ENCODE assay signal across 16 cellular contexts in the genomic region with DNA sequence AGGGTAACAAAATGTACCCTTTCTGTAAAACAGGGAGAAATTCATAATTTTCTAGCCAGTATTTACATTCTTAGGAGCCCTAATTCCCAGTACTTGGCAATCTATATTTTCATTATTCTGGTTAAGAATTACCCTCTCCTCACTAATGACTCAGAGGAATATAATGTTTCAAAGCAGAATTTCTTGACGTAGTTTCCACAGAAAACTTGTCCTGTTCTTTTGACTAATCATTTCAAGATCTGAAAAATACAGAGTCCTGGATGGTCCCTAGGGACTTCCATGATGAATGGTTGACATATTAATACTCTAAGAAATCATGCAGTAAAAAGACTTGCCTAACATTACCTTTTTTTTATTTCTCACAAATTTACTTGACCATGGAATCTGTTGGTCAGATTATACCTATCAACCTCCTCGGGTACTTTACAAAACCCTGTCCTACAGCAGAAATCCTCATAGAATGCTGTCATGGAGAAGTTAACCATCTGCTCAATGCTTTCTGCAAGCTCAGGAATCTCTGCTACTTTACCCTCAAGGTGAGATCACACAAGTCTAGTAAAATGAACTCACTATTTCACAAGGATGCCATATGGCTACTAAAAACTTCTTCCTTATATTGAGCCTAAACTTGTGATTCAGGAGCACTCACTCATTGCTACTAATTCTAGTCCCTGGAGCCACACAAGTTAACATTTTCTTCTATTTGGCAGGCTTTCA.
DNase-seq lines count a peak whose midpoint lies in the region; ATAC-seq, FAIRE-seq and TF ChIP-seq lines count a peak whose summit lies in the region.
"Had no signal": no experiment of that assay in that cellular context is flagged by ENCODE, and none has a peak within 500 bp of the region (broad histone marks: within the 10 kb centered on the region; RNA-seq: fewer than 3 reads in every experiment).

No MANE protein-coding gene starts in this region.

- TF ChIP-seq CTCF in AG10803 (conservative IDR thresholded peaks at IDR 0.05; ENCODE audit: low read length), result no peak
- TF ChIP-seq CTCF in bronchial epithelial cell (IDR thresholded peaks at IDR 0.05; ENCODE audit: insufficient read depth, low read length, severe bottlenecking), result no peak

- H3K27ac Mint-ChIP-seq in stimulated activated naive B cell treated with anti-CD40 and anti-IgM and Interleukin-4, amounts not matched to agents 10 μg/mL and 1 μg/mL and 100 μg/mL, for 72 hours, result no peak overlapping the region
- H3K27ac Mint-ChIP-seq: activated CD4-positive, alpha-beta T cell treated with anti-CD3 and anti-CD28 coated beads, Interleukin-2, amount 10 ng/mL, durations not matched to agents 24 days and 14 days; activated naive CD8-positive, alpha-beta T cell treated with anti-CD3 and anti-CD28 coated beads for 36 hours had no signal

- no peak for FAIRE-seq in bronchial epithelial cell (lab: Jason Lieb, UNC)
- FAIRE-seq: K562, kidney had no signal

- no peaks in the 10 kb centered on the region for H3K36me3 ChIP-seq in bronchial epithelial cell (ENCODE audit: control insufficient read depth, insufficient read depth, low read length)

- peaks cover 16 to 21% of the 10 kb centered on the region in 2 donors for H3K27me3 Mint-ChIP-seq in stimulated activated naive B cell treated with anti-CD40 and anti-IgM and Interleukin-4, amounts not matched to agents 10 μg/mL and 1 μg/mL and 100 μg/mL, for 72 hours
- H3K27me3 Mint-ChIP-seq: activated CD4-positive, alpha-beta T cell treated with anti-CD3 and anti-CD28 coated beads, Interleukin-2, amount 10 ng/mL, durations not matched to agents 24 days and 14 days had no signal

- peak; percentile 77 for DNase-seq in AG10803 (ENCODE audit: low read depth)
- peak; percentile 61 for DNase-seq in M059J (ENCODE audit: low read depth)
- DNase-seq in bronchial epithelial cell (ENCODE audit: low read depth), result peak; percentile 22
- DNase-seq in kidney tubule cell (ENCODE audit: low spot score), result peak; percentile 77
- no peak for DNase-seq in stimulated activated naive B cell treated with anti-CD40 and anti-IgM and Interleukin-4, amounts not matched to agents 10 μg/mL and 1 μg/mL and 100 μg/mL, for 72 hours
- DNase-seq in stimulated activated naive CD8-positive, alpha-beta T cell treated with anti-CD3 and anti-CD28 coated beads, Interleukin-15, Interleukin-2, amounts not matched to agents 100 U/mL and 50 U/mL, for 24 hours, result no peak
- DNase-seq: activated CD4-positive, alpha-beta T cell treated with anti-CD3 and anti-CD28 coated beads, Interleukin-2, amount 10 ng/mL, durations not matched to agents 24 days and 14 days; activated naive CD8-positive, alpha-beta T cell treated with anti-CD3 and anti-CD28 coated beads for 36 hours; GF-D8; kidney; NCI-H1105; SIG-M5 had no signal

- H3K36me3 Mint-ChIP-seq in stimulated activated naive B cell treated with anti-CD40 and anti-IgM and Interleukin-4, amounts not matched to agents 10 μg/mL and 1 μg/mL and 100 μg/mL, for 72 hours, result no peaks in the 10 kb centered on the region
- H3K36me3 Mint-ChIP-seq: activated naive CD8-positive, alpha-beta T cell treated with anti-CD3 and anti-CD28 coated beads for 36 hours had no signal

- H3K4me3 Mint-ChIP-seq in stimulated activated naive B cell treated with anti-CD40 and anti-IgM and Interleukin-4, amounts not matched to agents 10 μg/mL and 1 μg/mL and 100 μg/mL, for 72 hours, result no peak overlapping the region
- H3K4me3 Mint-ChIP-seq: activated CD4-positive, alpha-beta T cell treated with anti-CD3 and anti-CD28 coated beads, Interleukin-2, amount 10 ng/mL, durations not matched to agents 24 days and 14 days; activated naive CD8-positive, alpha-beta T cell treated with anti-CD3 and anti-CD28 coated beads for 36 hours had no signal

- H3K4me1 Mint-ChIP-seq in stimulated activated naive B cell treated with anti-CD40 and anti-IgM and Interleukin-4, amounts not matched to agents 10 μg/mL and 1 μg/mL and 100 μg/mL, for 72 hours, result peaks cover 3 to 5% of the 10 kb centered on the region in 2 donors
- H3K4me1 Mint-ChIP-seq: activated CD4-positive, alpha-beta T cell treated with anti-CD3 and anti-CD28 coated beads, Interleukin-2, amount 10 ng/mL, durations not matched to agents 24 days and 14 days; activated naive CD8-positive, alpha-beta T cell treated with anti-CD3 and anti-CD28 coated beads for 36 hours had no signal

- no peaks in the 10 kb centered on the region for H3K9me3 Mint-ChIP-seq in stimulated activated naive B cell treated with anti-CD40 and anti-IgM and Interleukin-4, amounts not matched to agents 10 μg/mL and 1 μg/mL and 100 μg/mL, for 72 hours
- H3K9me3 Mint-ChIP-seq: activated CD4-positive, alpha-beta T cell treated with anti-CD3 and anti-CD28 coated beads, Interleukin-2, amount 10 ng/mL, durations not matched to agents 24 days and 14 days; activated naive CD8-positive, alpha-beta T cell treated with anti-CD3 and anti-CD28 coated beads for 36 hours had no signal

- H3K27me3 ChIP-seq in bronchial epithelial cell (ENCODE audit: control insufficient read depth, insufficient read depth, low read length), result no peaks in the 10 kb centered on the region

- H3K4me3 ChIP-seq in AG10803 (ENCODE audit: low read length) (no peak overlapping the region), bronchial epithelial cell (ENCODE audit: low read depth, low read length) (no peak overlapping the region)
- H3K4me3 ChIP-seq: K562 had no signal

- ATAC-seq in GM21367 (IDR thresholded peaks at IDR 0.05; ENCODE audit: unreplicated experiment), result no peak
- ATAC-seq in stimulated activated naive B cell treated with anti-CD40 and anti-IgM and Interleukin-4, amounts not matched to agents 10 μg/mL and 1 μg/mL and 100 μg/mL, for 72 hours (replicated peaks), result no peak
- no peak for ATAC-seq in stimulated activated naive CD8-positive, alpha-beta T cell treated with anti-CD3 and anti-CD28 coated beads, Interleukin-15, Interleukin-2, amounts not matched to agents 100 U/mL and 50 U/mL, for 24 hours
- no peak for ATAC-seq in HG03439 (IDR thresholded peaks at IDR 0.05; ENCODE audit: unreplicated experiment)
- ATAC-seq: K562, sciatic nerve had no signal

Comparison
In these comparisons a context has a peak if more than half of its experiments do, and no peak if none do; other contexts are left out.
1. DNase-seq: peak in AG10803 (single experiment), M059J (single experiment), bronchial epithelial cell (single experiment) and kidney tubule cell (single experiment); none in stimulated activated naive B cell treated with anti-CD40 and anti-IgM and Interleukin-4, amounts not matched to agents 10 μg/mL and 1 μg/mL and 100 μg/mL, for 72 hours (single experiment) and stimulated activated naive CD8-positive, alpha-beta T cell treated with anti-CD3 and anti-CD28 coated beads, Interleukin-15, Interleukin-2, amounts not matched to agents 100 U/mL and 50 U/mL, for 24 hours (single experiment).